ENCODE assay signal across 16 cellular contexts in the genomic region with DNA sequence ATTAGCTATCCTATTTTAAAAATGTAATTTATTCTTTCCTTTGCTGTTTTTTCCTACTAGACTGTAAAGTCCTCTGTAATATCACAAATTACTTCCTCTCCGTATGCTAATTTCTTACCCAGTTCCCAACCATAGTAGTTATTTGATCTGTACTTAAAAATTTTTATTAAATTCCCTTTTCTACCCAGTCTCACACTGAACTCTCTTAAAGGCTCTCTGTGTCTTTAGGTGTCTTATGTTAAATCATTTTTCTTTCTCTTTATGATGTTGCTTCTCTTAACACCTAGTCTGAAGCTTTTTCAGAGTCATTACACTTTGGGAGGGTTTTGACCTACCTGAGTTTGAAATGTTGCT.
DNase-seq lines count a peak whose midpoint lies in the region; ATAC-seq and TF ChIP-seq lines count a peak whose summit lies in the region.
"Had no signal": no experiment of that assay in that cellular context is flagged by ENCODE, and none has a peak within 500 bp of the region (broad histone marks: within the 10 kb centered on the region; RNA-seq: fewer than 3 reads in every experiment).

No MANE protein-coding gene starts in this region.

- no peak overlapping the region for H3K9ac ChIP-seq in mammary epithelial cell (ENCODE audit: insufficient read depth, low read length)
- H3K9ac ChIP-seq in mesenchymal stem cell (ENCODE audit: low read length): no peak overlapping the region

- intact Hi-C loops in PC-9 (cut with micrococcal nuclease; ENCODE audit: unreplicated experiment) (no loop called here), mammary epithelial cell (cut with micrococcal nuclease) (no loop called here)

- no peaks in the 10 kb centered on the region for H3K79me1 ChIP-seq in mesenchymal stem cell (replicated peaks; ENCODE audit: low read length, poor library complexity, severe bottlenecking)

- no peak overlapping the region for H2BK120ac ChIP-seq in mesenchymal stem cell (ENCODE audit: low read depth, low read length)

- in situ Hi-C loops in mammary epithelial cell (cut with MboI; ENCODE audit: low sequenced_read_pairs in 2 of 2): no loop called here

- H3K4me2 ChIP-seq in PC-9 (no peak overlapping the region), mammary epithelial cell (ENCODE audit: insufficient read depth, low read depth, low read length) (peak overlapping the region; percentile 71), mesenchymal stem cell (ENCODE audit: low read length, poor library complexity, severe bottlenecking) (no peak overlapping the region)

- no peaks in the 10 kb centered on the region for H3K9me3 ChIP-seq in PC-9 (ENCODE audit: insufficient read depth, low read depth)
- H3K9me3 ChIP-seq in mammary epithelial cell (replicated peaks; ENCODE audit: insufficient read depth, low read length): no peaks in the 10 kb centered on the region
- no peaks in the 10 kb centered on the region for H3K9me3 ChIP-seq in mesenchymal stem cell (ENCODE audit: control insufficient read depth, low read length)

- 0 out of 2 replicates have a peak overlapping the region, but pooled peaks have one; percentile 11 for H3K4me3 ChIP-seq in ACC112 (ENCODE audit: low read depth, low read length)
- H3K4me3 ChIP-seq in PC-9: no peak overlapping the region
- H3K4me3 ChIP-seq in mammary epithelial cell (replicated peaks in 1 of 3; ENCODE audit: insufficient read depth in 1 of 3, low read depth in 2 of 3, low read length in 3 of 3): no peak overlapping the region
- no peak overlapping the region for H3K4me3 ChIP-seq in mesenchymal stem cell (ENCODE audit: insufficient read depth in 1 of 2, low read depth in 1 of 2, low read length in 2 of 2)

- ATAC-seq in GM21360 (IDR thresholded peaks at IDR 0.05; ENCODE audit: unreplicated experiment): no peak

- no peak overlapping the region for H2AK5ac ChIP-seq in mesenchymal stem cell (ENCODE audit: low read length, severe bottlenecking)

- H3K9me2 ChIP-seq in PC-9 (ENCODE audit: insufficient read depth): no peaks in the 10 kb centered on the region

- H3K36me3 ChIP-seq in ACC112 (ENCODE audit: insufficient read depth, low read length): no peaks in the 10 kb centered on the region
- no peaks in the 10 kb centered on the region for H3K36me3 ChIP-seq in PC-9 (ENCODE audit: low read depth)
- no peaks in the 10 kb centered on the region for H3K36me3 ChIP-seq in mammary epithelial cell (ENCODE audit: insufficient read depth, low read length)
- H3K36me3 ChIP-seq in mesenchymal stem cell (ENCODE audit: control insufficient read depth in 1 of 2, insufficient read depth in 2 of 2, low read depth in 1 of 2, low read length in 2 of 2): no peaks in the 10 kb centered on the region

- dilution Hi-C loops in mammary epithelial cell (cut with HindIII; ENCODE audit: low sequenced_read_pairs): no loop called here

- H4K8ac ChIP-seq in mesenchymal stem cell (ENCODE audit: low read length): no peak overlapping the region

- WGBS in mammary epithelial cell (ENCODE audit: low coverage, missing lambda C conversion rate): 95% methylated on average over 1 of the region's 1 CpG
- no CpG with 5 or more reads among the region's 1 CpG for WGBS in mesenchymal stem cell

- H3F3A ChIP-seq in PC-9 (ENCODE audit: insufficient read depth, low read depth): no peaks in the 10 kb centered on the region

- H3K27ac ChIP-seq in ACC112 (ENCODE audit: low read depth, low read length) (peak overlapping the region; percentile 79), PC-9 (no peak overlapping the region), mammary epithelial cell (ENCODE audit: insufficient read depth, low read depth, low read length) (no peak overlapping the region), mesenchymal stem cell (ENCODE audit: low read length, poor library complexity, severe bottlenecking) (peak overlapping the region; percentile 63)

- POLR2A ChIA-PET in PC-9 (lab: Charles Lee; ENCODE audit: unreplicated experiment): no interaction called here

- no peak overlapping the region for H2BK15ac ChIP-seq in mesenchymal stem cell (ENCODE audit: low read depth, poor library complexity, severe bottlenecking)

- H3K14ac ChIP-seq in mesenchymal stem cell (ENCODE audit: low read length in 2 of 2): no peak overlapping the region

- H3K27me3 ChIP-seq in ACC112 (ENCODE audit: insufficient read depth, low read length) (no peaks in the 10 kb centered on the region), PC-9 (ENCODE audit: insufficient read depth, low read depth) (no peaks in the 10 kb centered on the region), mammary epithelial cell (ENCODE audit: insufficient read depth, low read length) (no peaks in the 10 kb centered on the region), mesenchymal stem cell (ENCODE audit: control insufficient read depth in 1 of 2, insufficient read depth in 1 of 2, low read length in 2 of 2) (no peaks in the 10 kb centered on the region)

- H4K91ac ChIP-seq in mesenchymal stem cell (ENCODE audit: low read length): no peak overlapping the region

- H2AFZ ChIP-seq in ACC112 (ENCODE audit: low read length, unreplicated experiment): peak overlapping the region; percentile 57
- H2AFZ ChIP-seq in PC-9: no peak overlapping the region
- H2AFZ ChIP-seq in mammary epithelial cell (ENCODE audit: low read depth, low read length): no peak overlapping the region
- H2AFZ ChIP-seq in mesenchymal stem cell (ENCODE audit: low read depth, low read length): no peak overlapping the region

- BruUV-seq in PC-9 (replicated peaks; lab: Mats Ljungman, UMichigan) (TSS peak; percentile 45), mammary epithelial cell (replicated peaks; lab: Mats Ljungman, UMichigan) (no TSS peak)

- H3K18ac ChIP-seq in mesenchymal stem cell (ENCODE audit: low read depth in 1 of 2, low read length in 2 of 2): no peak overlapping the region

- H3K4ac ChIP-seq in mesenchymal stem cell (ENCODE audit: low read depth in 1 of 2, low read length in 2 of 2): no peak overlapping the region

- H3K4me1 ChIP-seq in ACC112 (ENCODE audit: control insufficient read depth, insufficient read depth, low read length, unreplicated experiment) (peaks cover 23% of the 10 kb centered on the region), PC-9 (replicated peaks; ENCODE audit: insufficient read depth) (no peaks in the 10 kb centered on the region), mammary epithelial cell (ENCODE audit: insufficient read depth, low read length) (peaks cover 12% of the 10 kb centered on the region), mesenchymal stem cell (ENCODE audit: control insufficient read depth, insufficient read depth, low read depth, low read length) (peaks cover 2% of the 10 kb centered on the region)

- H2BK5ac ChIP-seq in mesenchymal stem cell (ENCODE audit: low read depth, low read length, poor library complexity, severe bottlenecking): no peak overlapping the region

- CTCF ChIA-PET in PC-9 (lab: Charles Lee) (no interaction called here), mammary epithelial cell (lab: Charles Lee; ENCODE audit: low non-redundant PET) (no interaction called here)

- H3K79me2 ChIP-seq in ACC112 (ENCODE audit: control insufficient read depth, insufficient read depth, low read length, unreplicated experiment) (no peaks in the 10 kb centered on the region), PC-9 (ENCODE audit: low read depth) (no peaks in the 10 kb centered on the region), mammary epithelial cell (ENCODE audit: insufficient read depth, low read length) (no peaks in the 10 kb centered on the region)

- DNase-seq in PC-9 (no peak), mammary epithelial cell (no peak), mesenchymal stem cell (no peak), NCI-H2227 (lab: John Stamatoyannopoulos, UW; ENCODE audit: unreplicated experiment) (no peak), amygdala (lab: John Stamatoyannopoulos, UW) (no peak), COLO829 (ENCODE audit: low spot score) (no peak)
- DNase-seq: C1 segment of cervical spinal cord, GF-D8, KG1, NCI-H1048, NCI-H146, NCI-H2081, NCI-H510A treated with DMSO at 0.1 percent for 48 hours, SHP77 treated with DMSO at 0.1 percent for 48 hours had no signal

- no peak overlapping the region for H2BK12ac ChIP-seq in mesenchymal stem cell (ENCODE audit: low read length in 2 of 2)

- H3K23ac ChIP-seq in mesenchymal stem cell (ENCODE audit: low read length in 2 of 2): no peak overlapping the region

- H4K20me1 ChIP-seq in PC-9 (ENCODE audit: insufficient read depth): no peaks in the 10 kb centered on the region
- no peaks in the 10 kb centered on the region for H4K20me1 ChIP-seq in mammary epithelial cell (ENCODE audit: insufficient read depth, low read length)

- no peak for TF ChIP-seq CTCF in PC-9 (conservative IDR thresholded peaks at IDR 0.05)
- no peak for TF ChIP-seq CTCF in mammary epithelial cell (conservative IDR thresholded peaks at IDR 0.05 in 1 of 2, IDR thresholded peaks at IDR 0.05 in 1 of 2; ENCODE audit: extremely low read depth in 1 of 2, insufficient read depth in 1 of 2, low read depth in 1 of 2, low read length in 2 of 2)

Comparison
In these comparisons a context has a peak if more than half of its experiments do, and no peak if none do; other contexts are left out.
1. H3K27ac ChIP-seq: peak in ACC112 (single experiment) and mesenchymal stem cell (single experiment); none in PC-9 (single experiment) and mammary epithelial cell (single experiment).